Comparison of ENCODE assay signal across 13 cellular contexts in the genomic region with DNA sequence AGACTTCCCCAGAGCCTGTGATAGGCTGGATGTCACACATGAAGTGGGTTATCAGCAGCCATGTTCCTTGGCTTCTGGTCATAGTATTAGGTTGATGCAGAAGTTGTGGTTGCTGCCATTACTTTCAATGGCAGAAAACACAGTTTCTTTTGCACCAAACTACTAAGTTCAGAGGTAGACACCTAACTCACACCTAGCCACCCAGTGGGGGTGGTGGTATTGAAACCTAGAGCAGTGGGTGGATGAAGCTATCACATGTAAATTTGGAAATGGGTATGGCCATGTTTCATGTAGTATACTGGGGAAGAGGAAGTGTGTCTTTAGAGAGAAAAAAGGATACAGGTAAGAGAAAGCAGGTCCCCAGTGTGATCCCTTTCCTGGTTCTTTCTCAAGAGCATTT.
DNase-seq lines count a peak whose midpoint lies in the region; ATAC-seq and TF ChIP-seq lines count a peak whose summit lies in the region.
"Had no signal": no experiment of that assay in that cellular context is flagged by ENCODE, and none has a peak within 500 bp of the region (broad histone marks: within the 10 kb centered on the region; RNA-seq: fewer than 3 reads in every experiment).

No MANE protein-coding gene starts in this region.

- no peaks in the 10 kb centered on the region for H3K36me3 ChIP-seq in hepatocyte (replicated peaks; ENCODE audit: insufficient read depth, low read depth)
- no peaks in the 10 kb centered on the region for H3K36me3 ChIP-seq in WERI-Rb-1

- no peak overlapping the region for H2AFZ ChIP-seq in hepatocyte

- H3K9me2 ChIP-seq in hepatocyte (replicated peaks; ENCODE audit: insufficient read depth), result no peaks in the 10 kb centered on the region

- no peaks in the 10 kb centered on the region for H3K79me2 ChIP-seq in hepatocyte

- H3K27ac Mint-ChIP-seq in stimulated activated memory B cell treated with anti-CD40 and anti-IgM and Interleukin-4, amounts not matched to agents 10 μg/mL and 1 μg/mL and 100 μg/mL, for 72 hours, result no peak overlapping the region
- H3K27ac Mint-ChIP-seq: CD8-positive, alpha-beta T cell had no signal

- DNase-seq in sciatic nerve (ENCODE audit: low spot score), result no peak
- no peak for DNase-seq in hepatocyte (ENCODE audit: low spot score)
- no peak for DNase-seq in WERI-Rb-1
- DNase-seq: activated CD4-positive, alpha-beta T cell treated with anti-CD3 and anti-CD28 coated beads for 4 hours; CD8-positive, alpha-beta T cell; KG1; midbrain; NCI-H2029; stimulated activated CD4-positive, alpha-beta T cell treated with anti-CD3 and anti-CD28 coated beads, Interleukin-4, amount 100 ng/mL, for 1 hour had no signal

- H3K27ac ChIP-seq in hepatocyte, result no peak overlapping the region
- H3K27ac ChIP-seq in WERI-Rb-1, result no peak overlapping the region

- H4K20me1 ChIP-seq in hepatocyte (ENCODE audit: insufficient read depth, poor library complexity, severe bottlenecking), result no peaks in the 10 kb centered on the region

- H3K4me1 Mint-ChIP-seq in stimulated activated memory B cell treated with anti-CD40 and anti-IgM and Interleukin-4, amounts not matched to agents 10 μg/mL and 1 μg/mL and 100 μg/mL, for 72 hours, result no peaks in the 10 kb centered on the region

- no peak overlapping the region for H3K4me2 ChIP-seq in hepatocyte

- no peaks in the 10 kb centered on the region for H3K36me3 Mint-ChIP-seq in stimulated activated memory B cell treated with anti-CD40 and anti-IgM and Interleukin-4, amounts not matched to agents 10 μg/mL and 1 μg/mL and 100 μg/mL, for 72 hours
- H3K36me3 Mint-ChIP-seq: CD8-positive, alpha-beta T cell had no signal

- TF ChIP-seq CTCF in hepatocyte (IDR thresholded peaks at IDR 0.05; ENCODE audit: poor library complexity) (no peak), WERI-Rb-1 (IDR thresholded peaks at IDR 0.05; ENCODE audit: low read depth, low read length) (no peak)

- H3K4me1 ChIP-seq in hepatocyte (ENCODE audit: insufficient read depth), result no peaks in the 10 kb centered on the region

- H3K27me3 Mint-ChIP-seq in stimulated activated memory B cell treated with anti-CD40 and anti-IgM and Interleukin-4, amounts not matched to agents 10 μg/mL and 1 μg/mL and 100 μg/mL, for 72 hours, result no peaks in the 10 kb centered on the region

- intact Hi-C loops in sciatic nerve (cut with DNase I), result no loop called here

- H3K4me3 ChIP-seq in hepatocyte (no peak overlapping the region), WERI-Rb-1 (ENCODE audit: low read depth, low read length) (no peak overlapping the region)

- no peaks in the 10 kb centered on the region for H3K9me3 ChIP-seq in hepatocyte (ENCODE audit: low read depth)
- H3K9me3 ChIP-seq in WERI-Rb-1 (ENCODE audit: severe bottlenecking), result no peaks in the 10 kb centered on the region

- H3K9me3 Mint-ChIP-seq in stimulated activated memory B cell treated with anti-CD40 and anti-IgM and Interleukin-4, amounts not matched to agents 10 μg/mL and 1 μg/mL and 100 μg/mL, for 72 hours, result no peaks in the 10 kb centered on the region
- H3K9me3 Mint-ChIP-seq: CD8-positive, alpha-beta T cell had no signal

- no peak overlapping the region for H3K4me3 Mint-ChIP-seq in stimulated activated memory B cell treated with anti-CD40 and anti-IgM and Interleukin-4, amounts not matched to agents 10 μg/mL and 1 μg/mL and 100 μg/mL, for 72 hours
- H3K4me3 Mint-ChIP-seq: CD8-positive, alpha-beta T cell had no signal

- H3K27me3 ChIP-seq in hepatocyte (no peaks in the 10 kb centered on the region), WERI-Rb-1 (ENCODE audit: insufficient read depth, low read depth, severe bottlenecking) (no peaks in the 10 kb centered on the region)

- peak; percentile 81 for ATAC-seq in GM19023 (IDR thresholded peaks at IDR 0.05; ENCODE audit: unreplicated experiment)
- ATAC-seq in GM21576 (IDR thresholded peaks at IDR 0.05; ENCODE audit: unreplicated experiment), result peak; percentile 90
- peak; percentile 74 for ATAC-seq in HG03095 (IDR thresholded peaks at IDR 0.05; ENCODE audit: unreplicated experiment)
- ATAC-seq in stimulated activated memory B cell treated with anti-CD40 and anti-IgM and Interleukin-4, amounts not matched to agents 10 μg/mL and 1 μg/mL and 100 μg/mL, for 72 hours, result peak; percentile 74
- no peak for ATAC-seq in sciatic nerve
- ATAC-seq: CD8-positive, alpha-beta T cell had no signal
